1 cellular context compared by ENCODE assay signal in the genomic region with DNA sequence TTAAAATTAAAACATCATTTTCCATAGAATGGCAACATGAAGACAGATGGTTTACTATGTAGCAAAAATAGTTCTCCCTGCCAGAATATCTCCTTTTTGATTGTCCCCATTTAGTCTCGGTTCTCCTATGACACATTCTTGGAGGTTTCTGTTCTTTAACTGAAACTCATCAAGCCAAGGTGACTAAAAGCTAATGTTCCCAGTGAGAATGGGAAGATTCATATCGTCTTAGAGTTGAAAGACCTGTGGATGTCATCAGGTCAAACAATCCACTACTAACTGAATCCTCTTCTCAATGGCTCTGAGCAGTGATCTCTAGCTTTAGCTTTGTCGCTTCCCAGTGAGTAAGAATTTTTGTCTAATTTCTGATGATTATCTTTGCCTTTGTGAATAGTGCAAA.
TF ChIP-seq lines count a peak whose summit lies in the region.

No MANE protein-coding gene starts in this region.

TF ChIP-seq in HepG2, 621 proteins besides CTCF, POLR2A, EP300 and RAD21 (continued from another document):
- TF ChIP-seq, protein P1, sequence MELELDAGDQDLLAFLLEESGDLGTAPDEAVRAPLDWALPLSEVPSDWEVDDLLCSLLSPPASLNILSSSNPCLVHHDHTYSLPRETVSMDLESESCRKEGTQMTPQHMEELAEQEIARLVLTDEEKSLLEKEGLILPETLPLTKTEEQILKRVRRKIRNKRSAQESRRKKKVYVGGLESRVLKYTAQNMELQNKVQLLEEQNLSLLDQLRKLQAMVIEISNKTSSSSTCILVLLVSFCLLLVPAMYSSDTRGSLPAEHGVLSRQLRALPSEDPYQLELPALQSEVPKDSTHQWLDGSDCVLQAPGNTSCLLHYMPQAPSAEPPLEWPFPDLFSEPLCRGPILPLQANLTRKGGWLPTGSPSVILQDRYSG (CRISPR knock-in tag; IDR thresholded peaks at IDR 0.05): no peak
- TF ChIP-seq, protein P2, sequence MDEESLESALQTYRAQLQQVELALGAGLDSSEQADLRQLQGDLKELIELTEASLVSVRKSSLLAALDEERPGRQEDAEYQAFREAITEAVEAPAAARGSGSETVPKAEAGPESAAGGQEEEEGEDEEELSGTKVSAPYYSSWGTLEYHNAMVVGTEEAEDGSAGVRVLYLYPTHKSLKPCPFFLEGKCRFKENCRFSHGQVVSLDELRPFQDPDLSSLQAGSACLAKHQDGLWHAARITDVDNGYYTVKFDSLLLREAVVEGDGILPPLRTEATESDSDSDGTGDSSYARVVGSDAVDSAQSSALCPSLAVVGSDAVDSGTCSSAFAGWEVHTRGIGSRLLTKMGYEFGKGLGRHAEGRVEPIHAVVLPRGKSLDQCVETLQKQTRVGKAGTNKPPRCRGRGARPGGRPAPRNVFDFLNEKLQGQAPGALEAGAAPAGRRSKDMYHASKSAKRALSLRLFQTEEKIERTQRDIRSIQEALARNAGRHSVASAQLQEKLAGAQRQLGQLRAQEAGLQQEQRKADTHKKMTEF (CRISPR knock-in tag; IDR thresholded peaks at IDR 0.05): no peak
